Comparison of ENCODE assay signal across 1 cellular context in genomic region chr10:14032406-14032998, GRCh38.
TF ChIP-seq lines count a peak whose summit lies in the region.

No MANE protein-coding gene starts in this region.

TF ChIP-seq in SK-N-SH treated with all-trans-retinoic acid at 6 μM for 48 hours, 23 proteins besides CTCF, POLR2A, EP300 and RAD21 (continued from another document):
- TF ChIP-seq OSR1 (CRISPR knock-in tag; IDR thresholded peaks at IDR 0.05): no peak
